In the genomic region with DNA sequence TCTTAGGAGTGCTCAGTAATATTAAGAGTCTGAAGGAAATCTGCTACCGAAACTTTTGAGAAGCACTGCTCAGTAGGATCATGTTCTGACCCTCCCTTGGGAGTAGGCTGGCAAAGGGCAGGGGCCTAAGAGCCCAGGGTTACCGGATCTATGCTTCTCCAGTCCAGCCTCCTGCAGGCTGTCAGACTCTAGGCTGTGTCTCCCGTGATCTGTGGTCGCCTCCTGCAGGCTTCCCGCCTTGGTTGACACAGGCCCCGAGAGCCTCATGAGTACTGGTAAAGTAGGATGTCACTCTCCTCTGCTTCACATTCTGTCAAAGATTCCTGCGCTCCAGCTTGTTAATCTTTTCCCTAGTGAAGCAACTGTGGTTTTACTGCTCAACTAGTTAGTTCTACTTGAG, we compare ENCODE assay signal across 2 cellular contexts.
TF ChIP-seq lines count a peak whose summit lies in the region.

No MANE protein-coding gene starts in this region.

TF ChIP-seq in GM23338, 12 proteins besides CTCF, POLR2A, EP300 and RAD21 (continued from another document):
- TF ChIP-seq, protein P1, sequence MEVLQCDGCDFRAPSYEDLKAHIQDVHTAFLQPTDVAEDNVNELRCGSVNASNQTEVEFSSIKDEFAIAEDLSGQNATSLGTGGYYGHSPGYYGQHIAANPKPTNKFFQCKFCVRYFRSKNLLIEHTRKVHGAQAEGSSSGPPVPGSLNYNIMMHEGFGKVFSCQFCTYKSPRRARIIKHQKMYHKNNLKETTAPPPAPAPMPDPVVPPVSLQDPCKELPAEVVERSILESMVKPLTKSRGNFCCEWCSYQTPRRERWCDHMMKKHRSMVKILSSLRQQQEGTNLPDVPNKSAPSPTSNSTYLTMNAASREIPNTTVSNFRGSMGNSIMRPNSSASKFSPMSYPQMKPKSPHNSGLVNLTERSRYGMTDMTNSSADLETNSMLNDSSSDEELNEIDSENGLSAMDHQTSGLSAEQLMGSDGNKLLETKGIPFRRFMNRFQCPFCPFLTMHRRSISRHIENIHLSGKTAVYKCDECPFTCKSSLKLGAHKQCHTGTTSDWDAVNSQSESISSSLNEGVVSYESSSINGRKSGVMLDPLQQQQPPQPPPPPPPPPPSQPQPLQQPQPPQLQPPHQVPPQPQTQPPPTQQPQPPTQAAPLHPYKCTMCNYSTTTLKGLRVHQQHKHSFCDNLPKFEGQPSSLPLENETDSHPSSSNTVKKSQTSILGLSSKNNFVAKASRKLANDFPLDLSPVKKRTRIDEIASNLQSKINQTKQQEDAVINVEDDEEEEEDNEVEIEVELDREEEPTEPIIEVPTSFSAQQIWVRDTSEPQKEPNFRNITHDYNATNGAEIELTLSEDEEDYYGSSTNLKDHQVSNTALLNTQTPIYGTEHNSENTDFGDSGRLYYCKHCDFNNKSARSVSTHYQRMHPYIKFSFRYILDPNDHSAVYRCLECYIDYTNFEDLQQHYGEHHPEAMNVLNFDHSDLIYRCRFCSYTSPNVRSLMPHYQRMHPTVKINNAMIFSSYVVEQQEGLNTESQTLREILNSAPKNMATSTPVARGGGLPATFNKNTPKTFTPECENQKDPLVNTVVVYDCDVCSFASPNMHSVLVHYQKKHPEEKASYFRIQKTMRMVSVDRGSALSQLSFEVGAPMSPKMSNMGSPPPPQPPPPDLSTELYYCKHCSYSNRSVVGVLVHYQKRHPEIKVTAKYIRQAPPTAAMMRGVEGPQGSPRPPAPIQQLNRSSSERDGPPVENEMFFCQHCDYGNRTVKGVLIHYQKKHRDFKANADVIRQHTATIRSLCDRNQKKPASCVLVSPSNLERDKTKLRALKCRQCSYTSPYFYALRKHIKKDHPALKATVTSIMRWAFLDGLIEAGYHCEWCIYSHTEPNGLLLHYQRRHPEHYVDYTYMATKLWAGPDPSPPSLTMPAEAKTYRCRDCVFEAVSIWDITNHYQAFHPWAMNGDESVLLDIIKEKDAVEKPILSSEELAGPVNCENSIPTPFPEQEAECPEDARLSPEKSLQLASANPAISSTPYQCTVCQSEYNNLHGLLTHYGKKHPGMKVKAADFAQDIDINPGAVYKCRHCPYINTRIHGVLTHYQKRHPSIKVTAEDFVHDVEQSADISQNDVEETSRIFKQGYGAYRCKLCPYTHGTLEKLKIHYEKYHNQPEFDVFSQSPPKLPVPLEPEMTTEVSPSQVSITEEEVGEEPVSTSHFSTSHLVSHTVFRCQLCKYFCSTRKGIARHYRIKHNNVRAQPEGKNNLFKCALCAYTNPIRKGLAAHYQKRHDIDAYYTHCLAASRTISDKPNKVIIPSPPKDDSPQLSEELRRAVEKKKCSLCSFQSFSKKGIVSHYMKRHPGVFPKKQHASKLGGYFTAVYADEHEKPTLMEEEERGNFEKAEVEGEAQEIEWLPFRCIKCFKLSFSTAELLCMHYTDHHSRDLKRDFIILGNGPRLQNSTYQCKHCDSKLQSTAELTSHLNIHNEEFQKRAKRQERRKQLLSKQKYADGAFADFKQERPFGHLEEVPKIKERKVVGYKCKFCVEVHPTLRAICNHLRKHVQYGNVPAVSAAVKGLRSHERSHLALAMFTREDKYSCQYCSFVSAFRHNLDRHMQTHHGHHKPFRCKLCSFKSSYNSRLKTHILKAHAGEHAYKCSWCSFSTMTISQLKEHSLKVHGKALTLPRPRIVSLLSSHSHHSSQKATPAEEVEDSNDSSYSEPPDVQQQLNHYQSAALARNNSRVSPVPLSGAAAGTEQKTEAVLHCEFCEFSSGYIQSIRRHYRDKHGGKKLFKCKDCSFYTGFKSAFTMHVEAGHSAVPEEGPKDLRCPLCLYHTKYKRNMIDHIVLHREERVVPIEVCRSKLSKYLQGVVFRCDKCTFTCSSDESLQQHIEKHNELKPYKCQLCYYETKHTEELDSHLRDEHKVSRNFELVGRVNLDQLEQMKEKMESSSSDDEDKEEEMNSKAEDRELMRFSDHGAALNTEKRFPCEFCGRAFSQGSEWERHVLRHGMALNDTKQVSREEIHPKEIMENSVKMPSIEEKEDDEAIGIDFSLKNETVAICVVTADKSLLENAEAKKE (CRISPR knock-in tag; IDR thresholded peaks at IDR 0.05): no peak
- no peak for TF ChIP-seq CREB1 (CRISPR knock-in tag; IDR thresholded peaks at IDR 0.05; ENCODE audit: low read depth)
- no peak for TF ChIP-seq ZNF114 (CRISPR knock-in tag; IDR thresholded peaks at IDR 0.05)
- TF ChIP-seq, protein P2, sequence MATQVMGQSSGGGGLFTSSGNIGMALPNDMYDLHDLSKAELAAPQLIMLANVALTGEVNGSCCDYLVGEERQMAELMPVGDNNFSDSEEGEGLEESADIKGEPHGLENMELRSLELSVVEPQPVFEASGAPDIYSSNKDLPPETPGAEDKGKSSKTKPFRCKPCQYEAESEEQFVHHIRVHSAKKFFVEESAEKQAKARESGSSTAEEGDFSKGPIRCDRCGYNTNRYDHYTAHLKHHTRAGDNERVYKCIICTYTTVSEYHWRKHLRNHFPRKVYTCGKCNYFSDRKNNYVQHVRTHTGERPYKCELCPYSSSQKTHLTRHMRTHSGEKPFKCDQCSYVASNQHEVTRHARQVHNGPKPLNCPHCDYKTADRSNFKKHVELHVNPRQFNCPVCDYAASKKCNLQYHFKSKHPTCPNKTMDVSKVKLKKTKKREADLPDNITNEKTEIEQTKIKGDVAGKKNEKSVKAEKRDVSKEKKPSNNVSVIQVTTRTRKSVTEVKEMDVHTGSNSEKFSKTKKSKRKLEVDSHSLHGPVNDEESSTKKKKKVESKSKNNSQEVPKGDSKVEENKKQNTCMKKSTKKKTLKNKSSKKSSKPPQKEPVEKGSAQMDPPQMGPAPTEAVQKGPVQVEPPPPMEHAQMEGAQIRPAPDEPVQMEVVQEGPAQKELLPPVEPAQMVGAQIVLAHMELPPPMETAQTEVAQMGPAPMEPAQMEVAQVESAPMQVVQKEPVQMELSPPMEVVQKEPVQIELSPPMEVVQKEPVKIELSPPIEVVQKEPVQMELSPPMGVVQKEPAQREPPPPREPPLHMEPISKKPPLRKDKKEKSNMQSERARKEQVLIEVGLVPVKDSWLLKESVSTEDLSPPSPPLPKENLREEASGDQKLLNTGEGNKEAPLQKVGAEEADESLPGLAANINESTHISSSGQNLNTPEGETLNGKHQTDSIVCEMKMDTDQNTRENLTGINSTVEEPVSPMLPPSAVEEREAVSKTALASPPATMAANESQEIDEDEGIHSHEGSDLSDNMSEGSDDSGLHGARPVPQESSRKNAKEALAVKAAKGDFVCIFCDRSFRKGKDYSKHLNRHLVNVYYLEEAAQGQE (IDR thresholded peaks at IDR 0.05; ENCODE audit: unreplicated experiment): no peak
- TF ChIP-seq, protein P3, sequence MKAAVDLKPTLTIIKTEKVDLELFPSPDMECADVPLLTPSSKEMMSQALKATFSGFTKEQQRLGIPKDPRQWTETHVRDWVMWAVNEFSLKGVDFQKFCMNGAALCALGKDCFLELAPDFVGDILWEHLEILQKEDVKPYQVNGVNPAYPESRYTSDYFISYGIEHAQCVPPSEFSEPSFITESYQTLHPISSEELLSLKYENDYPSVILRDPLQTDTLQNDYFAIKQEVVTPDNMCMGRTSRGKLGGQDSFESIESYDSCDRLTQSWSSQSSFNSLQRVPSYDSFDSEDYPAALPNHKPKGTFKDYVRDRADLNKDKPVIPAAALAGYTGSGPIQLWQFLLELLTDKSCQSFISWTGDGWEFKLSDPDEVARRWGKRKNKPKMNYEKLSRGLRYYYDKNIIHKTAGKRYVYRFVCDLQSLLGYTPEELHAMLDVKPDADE (IDR thresholded peaks at IDR 0.05): no peak
- no peak for TF ChIP-seq POLR2AphosphoS5 (IDR thresholded peaks at IDR 0.05; ENCODE audit: low read depth)

TF ChIP-seq in K562, 482 proteins besides CTCF, POLR2A, EP300 and RAD21 (continued from another document):
- TF ChIP-seq ZFP36 (IDR thresholded peaks at IDR 0.05; ENCODE audit: low read depth, low read length, partially characterized antibody) (peak; percentile 36), BMI1 (IDR thresholded peaks at IDR 0.05; ENCODE audit: low read length) (no peak)
